In the genomic region with DNA sequence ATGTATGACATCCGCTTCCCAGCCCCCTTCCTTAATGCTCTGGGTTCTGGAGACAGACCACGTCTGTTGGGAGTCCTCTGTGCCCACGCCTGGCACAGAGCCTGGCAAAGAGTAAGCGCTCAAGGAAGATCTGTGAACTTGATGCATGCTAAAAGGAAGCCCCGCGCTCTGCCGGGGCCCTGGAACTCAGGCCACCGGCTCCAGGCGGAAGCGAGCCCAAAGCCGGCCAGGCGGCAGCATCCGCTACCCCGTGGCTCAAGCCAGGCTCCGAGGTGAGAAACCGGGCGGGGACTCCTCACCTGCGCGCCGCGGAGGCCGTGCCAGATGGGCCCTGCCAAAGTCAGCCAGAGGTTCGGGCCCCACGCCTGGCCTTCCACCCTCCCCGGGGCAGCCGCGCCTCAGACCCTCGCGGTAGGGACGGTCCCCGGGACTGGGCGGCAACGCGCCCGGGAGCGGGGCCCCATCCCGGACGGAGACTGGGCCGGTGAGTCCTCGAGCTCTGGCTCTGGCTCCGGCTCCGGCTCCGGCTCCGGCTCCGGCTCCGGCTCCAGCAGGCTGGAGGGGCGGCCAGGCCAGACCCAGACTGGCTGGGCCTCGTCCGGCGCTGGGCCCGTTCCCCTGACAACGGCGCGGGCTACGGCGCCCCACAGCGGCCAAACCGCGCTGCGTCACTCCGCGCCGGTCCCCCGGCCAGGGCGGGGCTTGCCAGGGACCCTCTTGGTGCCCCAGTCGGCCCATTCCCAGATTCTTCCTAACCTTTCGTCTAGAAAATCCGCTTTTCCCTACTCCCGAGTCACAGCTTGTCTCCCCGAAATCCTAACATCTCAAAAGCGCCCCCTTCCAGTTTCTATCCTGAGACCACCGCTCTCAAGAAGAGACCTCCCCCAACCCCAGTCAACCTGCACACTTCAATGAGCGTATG, we compare ENCODE assay signal across 1 cellular context.
A peak's percentile ranks its signal among the peaks of the same experiment; 100 is the strongest.
TF ChIP-seq lines count a peak whose summit lies in the region.

A gene with protein sequence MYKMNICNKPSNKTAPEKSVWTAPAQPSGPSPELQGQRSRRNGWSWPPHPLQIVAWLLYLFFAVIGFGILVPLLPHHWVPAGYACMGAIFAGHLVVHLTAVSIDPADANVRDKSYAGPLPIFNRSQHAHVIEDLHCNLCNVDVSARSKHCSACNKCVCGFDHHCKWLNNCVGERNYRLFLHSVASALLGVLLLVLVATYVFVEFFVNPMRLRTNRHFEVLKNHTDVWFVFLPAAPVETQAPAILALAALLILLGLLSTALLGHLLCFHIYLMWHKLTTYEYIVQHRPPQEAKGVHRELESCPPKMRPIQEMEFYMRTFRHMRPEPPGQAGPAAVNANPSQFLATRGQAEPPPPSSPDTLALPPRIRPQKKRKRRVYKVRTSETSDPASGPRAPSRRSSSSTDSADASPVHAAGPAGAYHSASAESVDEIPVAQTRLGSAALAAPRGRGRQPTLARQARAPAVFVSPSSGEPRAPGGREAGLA (minus strand): TSS at position 606 of the 922 bp plus-strand sequence. CDS start 8,702 bp downstream, outside the sequence.

TF ChIP-seq in GM12878, 131 proteins besides CTCF, POLR2A, EP300 and RAD21 (continued from another document):
- TF ChIP-seq, protein P1, sequence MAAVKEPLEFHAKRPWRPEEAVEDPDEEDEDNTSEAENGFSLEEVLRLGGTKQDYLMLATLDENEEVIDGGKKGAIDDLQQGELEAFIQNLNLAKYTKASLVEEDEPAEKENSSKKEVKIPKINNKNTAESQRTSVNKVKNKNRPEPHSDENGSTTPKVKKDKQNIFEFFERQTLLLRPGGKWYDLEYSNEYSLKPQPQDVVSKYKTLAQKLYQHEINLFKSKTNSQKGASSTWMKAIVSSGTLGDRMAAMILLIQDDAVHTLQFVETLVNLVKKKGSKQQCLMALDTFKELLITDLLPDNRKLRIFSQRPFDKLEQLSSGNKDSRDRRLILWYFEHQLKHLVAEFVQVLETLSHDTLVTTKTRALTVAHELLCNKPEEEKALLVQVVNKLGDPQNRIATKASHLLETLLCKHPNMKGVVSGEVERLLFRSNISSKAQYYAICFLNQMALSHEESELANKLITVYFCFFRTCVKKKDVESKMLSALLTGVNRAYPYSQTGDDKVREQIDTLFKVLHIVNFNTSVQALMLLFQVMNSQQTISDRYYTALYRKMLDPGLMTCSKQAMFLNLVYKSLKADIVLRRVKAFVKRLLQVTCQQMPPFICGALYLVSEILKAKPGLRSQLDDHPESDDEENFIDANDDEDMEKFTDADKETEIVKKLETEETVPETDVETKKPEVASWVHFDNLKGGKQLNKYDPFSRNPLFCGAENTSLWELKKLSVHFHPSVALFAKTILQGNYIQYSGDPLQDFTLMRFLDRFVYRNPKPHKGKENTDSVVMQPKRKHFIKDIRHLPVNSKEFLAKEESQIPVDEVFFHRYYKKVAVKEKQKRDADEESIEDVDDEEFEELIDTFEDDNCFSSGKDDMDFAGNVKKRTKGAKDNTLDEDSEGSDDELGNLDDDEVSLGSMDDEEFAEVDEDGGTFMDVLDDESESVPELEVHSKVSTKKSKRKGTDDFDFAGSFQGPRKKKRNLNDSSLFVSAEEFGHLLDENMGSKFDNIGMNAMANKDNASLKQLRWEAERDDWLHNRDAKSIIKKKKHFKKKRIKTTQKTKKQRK (IDR thresholded peaks at IDR 0.05; ENCODE audit: low read depth, low read length): no peak
- TF ChIP-seq POLR2AphosphoS2 (IDR thresholded peaks at IDR 0.05; ENCODE audit: low read depth, low read length) (no peak), HDAC2 (IDR thresholded peaks at IDR 0.05) (no peak), TCF3 (IDR thresholded peaks at IDR 0.05; ENCODE audit: borderline replicate concordance, insufficient read depth, low read depth, low read length) (0 out of 2 replicates have a peak, but pooled peaks have one; percentile 10), MYB (IDR thresholded peaks at IDR 0.05; ENCODE audit: borderline replicate concordance, low read depth, low read length) (no peak), CHD4 (IDR thresholded peaks at IDR 0.05) (no peak), LARP7 (IDR thresholded peaks at IDR 0.05) (peak; percentile 76), SREBF1 (IDR thresholded peaks at IDR 0.05; ENCODE audit: low read length) (no peak), RELA (IDR thresholded peaks at IDR 0.05; ENCODE audit: borderline replicate concordance, partially characterized antibody) (peak; percentile 25), PML (IDR thresholded peaks at IDR 0.05; ENCODE audit: low read length) (no peak), POLR2AphosphoS5 (IDR thresholded peaks at IDR 0.05; ENCODE audit: low read length) (no peak), PAX5 (IDR thresholded peaks at IDR 0.05; ENCODE audit: borderline replicate concordance, low read depth, low read length) (no peak), MEF2A (IDR thresholded peaks at IDR 0.05; ENCODE audit: insufficient read depth, low read depth, low read length) (no peak), DPF2 (IDR thresholded peaks at IDR 0.05) (peak; percentile 45; the same call in 1 of the 2 replicates), SRF (IDR thresholded peaks at IDR 0.05; ENCODE audit: low read depth in 2 of 2, low read length in 2 of 2) (peak; percentile 51 to 61; a peak in 2 of 4 replicates)
- TF ChIP-seq, protein P2, sequence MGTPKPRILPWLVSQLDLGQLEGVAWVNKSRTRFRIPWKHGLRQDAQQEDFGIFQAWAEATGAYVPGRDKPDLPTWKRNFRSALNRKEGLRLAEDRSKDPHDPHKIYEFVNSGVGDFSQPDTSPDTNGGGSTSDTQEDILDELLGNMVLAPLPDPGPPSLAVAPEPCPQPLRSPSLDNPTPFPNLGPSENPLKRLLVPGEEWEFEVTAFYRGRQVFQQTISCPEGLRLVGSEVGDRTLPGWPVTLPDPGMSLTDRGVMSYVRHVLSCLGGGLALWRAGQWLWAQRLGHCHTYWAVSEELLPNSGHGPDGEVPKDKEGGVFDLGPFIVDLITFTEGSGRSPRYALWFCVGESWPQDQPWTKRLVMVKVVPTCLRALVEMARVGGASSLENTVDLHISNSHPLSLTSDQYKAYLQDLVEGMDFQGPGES (IDR thresholded peaks at IDR 0.05): no peak
- TF ChIP-seq, protein P3, sequence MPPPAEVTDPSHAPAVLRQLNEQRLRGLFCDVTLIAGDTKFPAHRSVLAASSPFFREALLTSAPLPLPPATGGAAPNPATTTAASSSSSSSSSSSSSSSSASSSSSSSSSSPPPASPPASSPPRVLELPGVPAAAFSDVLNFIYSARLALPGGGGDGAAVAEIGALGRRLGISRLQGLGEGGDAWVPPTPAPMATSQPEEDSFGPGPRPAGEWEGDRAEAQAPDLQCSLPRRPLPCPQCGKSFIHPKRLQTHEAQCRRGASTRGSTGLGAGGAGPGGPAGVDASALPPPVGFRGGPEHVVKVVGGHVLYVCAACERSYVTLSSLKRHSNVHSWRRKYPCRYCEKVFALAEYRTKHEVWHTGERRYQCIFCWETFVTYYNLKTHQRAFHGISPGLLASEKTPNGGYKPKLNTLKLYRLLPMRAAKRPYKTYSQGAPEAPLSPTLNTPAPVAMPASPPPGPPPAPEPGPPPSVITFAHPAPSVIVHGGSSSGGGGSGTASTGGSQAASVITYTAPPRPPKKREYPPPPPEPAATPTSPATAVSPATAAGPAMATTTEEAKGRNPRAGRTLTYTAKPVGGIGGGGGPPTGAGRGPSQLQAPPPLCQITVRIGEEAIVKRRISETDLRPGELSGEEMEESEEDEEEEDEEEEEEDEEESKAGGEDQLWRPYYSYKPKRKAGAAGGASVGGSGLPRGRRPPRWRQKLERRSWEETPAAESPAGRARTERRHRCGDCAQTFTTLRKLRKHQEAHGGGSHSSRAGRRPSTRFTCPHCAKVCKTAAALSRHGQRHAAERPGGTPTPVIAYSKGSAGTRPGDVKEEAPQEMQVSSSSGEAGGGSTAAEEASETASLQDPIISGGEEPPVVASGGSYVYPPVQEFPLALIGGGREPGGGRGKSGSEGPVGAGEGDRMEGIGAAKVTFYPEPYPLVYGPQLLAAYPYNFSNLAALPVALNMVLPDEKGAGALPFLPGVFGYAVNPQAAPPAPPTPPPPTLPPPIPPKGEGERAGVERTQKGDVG (CRISPR knock-in tag; IDR thresholded peaks at IDR 0.05): no peak
